In genomic region chr6:36703982-36704381, GRCh38 we compare ENCODE assay signal across 24 cellular contexts. TPM values are rescaled to one million over a fixed set of nuclear protein-coding genes. Genes with fewer than 3 reads are reported as not detected.
DNase-seq lines count a peak whose midpoint lies in the region; ATAC-seq, FAIRE-seq and TF ChIP-seq lines count a peak whose summit lies in the region.
"Had no signal": no experiment of that assay in that cellular context is flagged by ENCODE, and none has a peak within 500 bp of the region (broad histone marks: within the 10 kb centered on the region; RNA-seq: fewer than 3 reads in every experiment).

No MANE protein-coding gene starts in this region.

- no peaks in the 10 kb centered on the region for H3K79me1 ChIP-seq in neuronal stem cell (ENCODE audit: low read depth, low read length)

- H3K36me3 ChIP-seq in K562 (ENCODE audit: control insufficient read depth, insufficient read depth, low read length) (no peaks in the 10 kb centered on the region), neuronal stem cell (replicated peaks in 1 of 2; ENCODE audit: control insufficient read depth in 2 of 2, insufficient read depth in 2 of 2, low read length in 2 of 2) (no peaks in the 10 kb centered on the region), upper lobe of right lung (no peaks in the 10 kb centered on the region)
- H3K36me3 ChIP-seq: BE2C, HAP-1 had no signal

- no peaks in the 10 kb centered on the region for H3K79me2 ChIP-seq in K562 (ENCODE audit: control insufficient read depth, insufficient read depth, low read length)

- no peak overlapping the region for H4K91ac ChIP-seq in neuronal stem cell (ENCODE audit: low read depth, low read length, poor library complexity)

- H3K4me1 ChIP-seq in K562 (replicated peaks in 1 of 2; ENCODE audit: control insufficient read depth in 2 of 2, insufficient read depth in 2 of 2, low read length in 2 of 2) = peaks cover 0 to 5% of the 10 kb centered on the region in 2 experiments; a peak in 2 of 5 replicates
- no peaks in the 10 kb centered on the region for H3K4me1 ChIP-seq in neuronal stem cell (ENCODE audit: control insufficient read depth in 2 of 2, insufficient read depth in 1 of 2, low read depth in 1 of 2, low read length in 2 of 2)
- no peaks in the 10 kb centered on the region for H3K4me1 ChIP-seq in upper lobe of right lung
- H3K4me1 ChIP-seq: BE2C, HAP-1 had no signal

- H3K4ac ChIP-seq in neuronal stem cell (ENCODE audit: low read length) = no peak overlapping the region

- TF ChIP-seq POLR2A in K562 (conservative IDR thresholded peaks at IDR 0.05) (no peak), GM12892 (IDR thresholded peaks at IDR 0.05; ENCODE audit: low read depth, low read length) (no peak)

- H2BK15ac ChIP-seq in neuronal stem cell (ENCODE audit: low read length) = no peak overlapping the region

- in situ Hi-C loops in K562 (cut with MboI) = no loop called here

- no peak overlapping the region for H3K23ac ChIP-seq in neuronal stem cell (ENCODE audit: low read depth, low read length, poor library complexity)

- intact Hi-C loops in K562 (cut with micrococcal nuclease) = loop anchor here (5.0 kb wide), 1 partner anchor 87 kb away; no protein-coding TSS in a partner anchor
- intact Hi-C loops in upper lobe of right lung (cut with DNase I) = no loop called here

- BruUV-seq in K562 (replicated peaks; lab: Mats Ljungman, UMichigan) = no TSS peak

- H2AFZ ChIP-seq in K562 (ENCODE audit: low read depth, low read length) (no peak overlapping the region), neuronal stem cell (ENCODE audit: low read length) (no peak overlapping the region)
- H2AFZ ChIP-seq: GM23248 had no signal

- CTCF ChIA-PET in K562 (lab: Yijun Ruan, JAX; ENCODE audit: low intra/inter-chr PET ratio) = no interaction called here

- no peak overlapping the region for H2BK12ac ChIP-seq in neuronal stem cell (ENCODE audit: low read length)

- peak overlapping the region; percentile 24 for H2AK5ac ChIP-seq in neuronal stem cell (ENCODE audit: low read depth, low read length)

- H3K36me3 Mint-ChIP-seq in activated T-helper 17 cell treated with anti-CD3 and anti-CD28 coated beads, Interleukin-2, amount 50 U/mL, for 72 hours (ENCODE audit: low read depth) = no peaks in the 10 kb centered on the region
- H3K36me3 Mint-ChIP-seq: CD4-positive, CD25-positive, alpha-beta regulatory T cell; CD8-positive, alpha-beta memory T cell had no signal

- H4K8ac ChIP-seq in neuronal stem cell (ENCODE audit: low read depth, low read length) = no peak overlapping the region

- peaks cover 3% of the 10 kb centered on the region for H3K9me1 ChIP-seq in K562 (ENCODE audit: control insufficient read depth, insufficient read depth, low read length)

- no peaks in the 10 kb centered on the region for H3K4me1 Mint-ChIP-seq in activated T-helper 17 cell treated with anti-CD3 and anti-CD28 coated beads, Interleukin-2, amount 50 U/mL, for 72 hours
- H3K4me1 Mint-ChIP-seq: CD4-positive, CD25-positive, alpha-beta regulatory T cell; CD8-positive, alpha-beta memory T cell had no signal

- POLR2A ChIA-PET in K562 (lab: Yijun Ruan, JAX) = interaction anchor here (1.1 kb wide), 1 partner anchor 20 kb away, joined by 3 read pairs; no protein-coding TSS in a partner anchor

- TF ChIP-seq CTCF in K562 (IDR thresholded peaks at IDR 0.05 in 2 of 3, conservative IDR thresholded peaks at IDR 0.05 in 1 of 3; ENCODE audit: insufficient read depth in 2 of 3, low read depth in 1 of 3, low read length in 3 of 3) (no peak), upper lobe of right lung (IDR thresholded peaks at IDR 0.05) (no peak)

- H3K9ac ChIP-seq in K562 (ENCODE audit: insufficient read depth in 1 of 2, low read depth in 2 of 2, low read length in 2 of 2) (peak overlapping the region in 1 of 2 experiments; percentile 16; a peak in 1 of 4 replicates), neuronal stem cell (ENCODE audit: low read depth, low read length, poor library complexity) (no peak overlapping the region)
- H3K9ac ChIP-seq: GM23248 had no signal

- H3K27ac ChIP-seq in K562 (ENCODE audit: extremely low read depth, low read depth, low read length) = no peak overlapping the region
- H3K27ac ChIP-seq in neuronal stem cell (replicated peaks; ENCODE audit: low read length) = no peak overlapping the region
- H3K27ac ChIP-seq in upper lobe of right lung = no peak overlapping the region
- H3K27ac ChIP-seq: GM23248 had no signal

- no peak overlapping the region for H3K4me2 ChIP-seq in K562 (ENCODE audit: insufficient read depth, low read length)
- no peak overlapping the region for H3K4me2 ChIP-seq in neuronal stem cell (ENCODE audit: insufficient read depth, low read length, poor library complexity, severe bottlenecking)

- H3K9me3 Mint-ChIP-seq in activated T-helper 17 cell treated with anti-CD3 and anti-CD28 coated beads, Interleukin-2, amount 50 U/mL, for 72 hours = no peaks in the 10 kb centered on the region
- H3K9me3 Mint-ChIP-seq: CD4-positive, CD25-positive, alpha-beta regulatory T cell; CD8-positive, alpha-beta memory T cell had no signal

- WGBS in K562 (ENCODE audit: insufficient coverage, low coverage, missing lambda C conversion rate) = 7% methylated on average over 18 of the region's 18 CpGs
- WGBS in neuronal stem cell (ENCODE audit: extremely low coverage in 2 of 2, insufficient read length in 2 of 2, insufficient replicate concordance in 1 of 2), 2 donors = no CpG with 5 or more reads among the region's 18 CpGs

- DNase-seq in K562 (ENCODE audit: extremely low read depth in 1 of 4, low spot score in 3 of 4) (peak in 1 of 4 experiments; percentile 10), neuronal stem cell (ENCODE audit: low spot score) (no peak), upper lobe of right lung (peak; percentile 57), GM12892 (ENCODE audit: insufficient read length) (no peak)
- DNase-seq: ACHN; BE2C; C1 segment of cervical spinal cord; CD4-positive, CD25-positive, alpha-beta regulatory T cell; CD8-positive, alpha-beta memory T cell; COR-L47; DMS 273 treated with DMSO at 0.1 percent for 48 hours; DMS53; DND-41; EL; GM23248 had no signal

- no peak for TF ChIP-seq RAD21 in K562 (CRISPR knock-in tag; conservative IDR thresholded peaks at IDR 0.05 in 1 of 2, IDR thresholded peaks at IDR 0.05 in 1 of 2)

- no peaks in the 10 kb centered on the region for H3K9me3 ChIP-seq in K562 (replicated peaks; ENCODE audit: control insufficient read depth, insufficient read depth, low read depth, low read length)
- H3K9me3 ChIP-seq in neuronal stem cell (replicated peaks in 1 of 2; ENCODE audit: control insufficient read depth in 2 of 2, insufficient read depth in 1 of 2, low read depth in 1 of 2, low read length in 2 of 2) = no peaks in the 10 kb centered on the region
- no peaks in the 10 kb centered on the region for H3K9me3 ChIP-seq in upper lobe of right lung
- H3K9me3 ChIP-seq: BE2C, HAP-1 had no signal

- peak overlapping the region; percentile 25 for H3K14ac ChIP-seq in neuronal stem cell (ENCODE audit: low read length)

- no peak overlapping the region for H3K18ac ChIP-seq in neuronal stem cell (ENCODE audit: low read length)

- H3K27ac Mint-ChIP-seq in activated T-helper 17 cell treated with anti-CD3 and anti-CD28 coated beads, Interleukin-2, amount 50 U/mL, for 72 hours = peak overlapping the region; percentile 49
- H3K27ac Mint-ChIP-seq: CD4-positive, CD25-positive, alpha-beta regulatory T cell had no signal

- H4K20me1 ChIP-seq in K562 (replicated peaks; ENCODE audit: control insufficient read depth, insufficient read depth, low read length) = 0 out of 2 replicates have a peak, but pooled peaks cover 6% of the 10 kb centered on the region

- no peaks in the 10 kb centered on the region for H3K27me3 Mint-ChIP-seq in activated T-helper 17 cell treated with anti-CD3 and anti-CD28 coated beads, Interleukin-2, amount 50 U/mL, for 72 hours
- H3K27me3 Mint-ChIP-seq: CD4-positive, CD25-positive, alpha-beta regulatory T cell had no signal

- no peak for FAIRE-seq in K562 (lab: Jason Lieb, UNC)
- FAIRE-seq in GM12892 (lab: Jason Lieb, UNC) = no peak
- FAIRE-seq: A204.1, GM12878, GM19239 had no signal

- TF ChIP-seq EP300 in K562 (IDR thresholded peaks at IDR 0.05; ENCODE audit: low read length) = no peak

- no peak overlapping the region for H3K4me3 ChIP-seq in K562
- no peak overlapping the region for H3K4me3 ChIP-seq in neuronal stem cell (ENCODE audit: low read length in 2 of 2)
- H3K4me3 ChIP-seq in upper lobe of right lung = no peak overlapping the region
- H3K4me3 ChIP-seq: GM12878, GM23248, HAP-1 had no signal

- no peak for ATAC-seq in activated T-helper 17 cell treated with anti-CD3 and anti-CD28 coated beads, Interleukin-2, amount 50 U/mL, for 72 hours (replicated peaks)
- ATAC-seq in K562 (peak; percentile 13; the same call in 1 of the 3 replicates), upper lobe of right lung (no peak), GM21390 (IDR thresholded peaks at IDR 0.05; ENCODE audit: unreplicated experiment) (no peak)
- ATAC-seq: GM12878 had no signal

- no peak overlapping the region for H3K4me3 Mint-ChIP-seq in activated T-helper 17 cell treated with anti-CD3 and anti-CD28 coated beads, Interleukin-2, amount 50 U/mL, for 72 hours
- H3K4me3 Mint-ChIP-seq: CD4-positive, CD25-positive, alpha-beta regulatory T cell; CD8-positive, alpha-beta memory T cell had no signal

- no peak overlapping the region for H2BK5ac ChIP-seq in neuronal stem cell (ENCODE audit: low read length)

- H2BK120ac ChIP-seq in neuronal stem cell (ENCODE audit: low read depth, low read length) = no peak overlapping the region

- H3K27me3 ChIP-seq in K562 (ENCODE audit: control insufficient read depth in 2 of 2, insufficient read depth in 2 of 2, low read length in 2 of 2) = peaks cover 29 to 57% of the 10 kb centered on the region in 2 experiments
- H3K27me3 ChIP-seq in neuronal stem cell (ENCODE audit: control insufficient read depth in 3 of 3, insufficient read depth in 3 of 3, low read depth in 1 of 3, low read length in 3 of 3) = peaks cover 0 to 43% (median 0%) of the 10 kb centered on the region in 3 experiments
- no peaks in the 10 kb centered on the region for H3K27me3 ChIP-seq in upper lobe of right lung
- H3K27me3 ChIP-seq: BE2C had no signal

RNA-seq across cellular contexts. Expression of gene RAB44, which starts 6.4 kb away (rescaled TPM):
- total RNA-seq in activated T-helper 17 cell treated with anti-CD3 and anti-CD28 coated beads, Interleukin-2, amount 50 U/mL, for 72 hours = under 1 TPM; 0.11 to 0.32 TPM
- not detected in 2 replicates for total RNA-seq in K562 (2011; cell fraction: chromatin; rRNA removed; ENCODE audit: low replicate concordance)
- 0.17 TPM in 1 of 2 replicates, not detected in the other for total RNA-seq in K562 (2011; cell fraction: nucleolus; rRNA removed)
- not detected in 2 replicates for total RNA-seq in K562 (2011; cell fraction: nucleoplasm; rRNA removed)
- not detected in 2 replicates for total RNA-seq in K562 (2014; rRNA removed)
- not detected in 2 replicates for total RNA-seq in K562 (2014; rRNA removed; fragmentation: Illumina TruSeq; extraction: Trizol)
- not detected in 2 replicates for total RNA-seq in K562 (2015; rRNA removed; fragmentation: Illumina TruSeq; extraction: Trizol)
- not detected in 2 replicates for total RNA-seq in K562 (2021)
- polyA plus RNA-seq in K562 (2011; rRNA removed) = not detected in 2 replicates
- not detected in 2 replicates for polyA plus RNA-seq in K562 (2011; cell fraction: cytosol; rRNA removed)
- polyA plus RNA-seq in K562 (2011; cell fraction: nucleus; rRNA removed) = not detected in 2 replicates
- polyA plus RNA-seq in K562 (2012) = 0.10 TPM in 1 of 2 replicates, not detected in the other
- not detected in 2 replicates for polyA plus RNA-seq in K562 (2014; fragmentation: Illumina TruSeq; extraction: Trizol)
- polyA plus RNA-seq in K562 (2014; fragmentation: Nextera tagmentation; extraction: Ambion mirVana) = not detected
- polyA plus RNA-seq in K562 (2014; rRNA removed) = not detected in 2 replicates
- polyA minus RNA-seq in K562 (2011; rRNA and poly(A)+ RNA removed) = not detected in 2 replicates
- not detected in 2 replicates for polyA minus RNA-seq in K562 (2011; cell fraction: cytosol; rRNA and poly(A)+ RNA removed)
- not detected in 2 replicates for polyA minus RNA-seq in K562 (2011; cell fraction: nucleus; rRNA and poly(A)+ RNA removed)
- 0.01 TPM for polyA plus RNA-seq in neuronal stem cell (2013, experiment 1 of 2)
- 0.01 TPM for polyA plus RNA-seq in neuronal stem cell (2013, experiment 2 of 2)
- 0.96 TPM for total RNA-seq in upper lobe of right lung
- 0.15 TPM for polyA plus RNA-seq in GM12892 (2012; ENCODE audit: missing spikeins)
- total RNA-seq: CD8-positive, alpha-beta memory T cell; G401; GM23248; H4; HT-29 had no signal
- polyA plus RNA-seq: CD4-positive, CD25-positive, alpha-beta regulatory T cell; CD8-positive, alpha-beta memory T cell; GM23248 had no signal

RNA-seq across cellular contexts. Expression of gene CDKN1A, which starts 25.5 kb away (rescaled TPM):
- total RNA-seq in activated T-helper 17 cell treated with anti-CD3 and anti-CD28 coated beads, Interleukin-2, amount 50 U/mL, for 72 hours = 100 to 1,000 TPM; 149 to 164 TPM
- 2.3 and 8.5 TPM in 2 replicates for total RNA-seq in K562 (2011; cell fraction: chromatin; rRNA removed; ENCODE audit: low replicate concordance)
- total RNA-seq in K562 (2011; cell fraction: nucleolus; rRNA removed) = 6.4 and 8.2 TPM in 2 replicates
- 5.9 and 9.0 TPM in 2 replicates for total RNA-seq in K562 (2011; cell fraction: nucleoplasm; rRNA removed)
- 5.1 and 5.6 TPM in 2 replicates for total RNA-seq in K562 (2014; rRNA removed)
- total RNA-seq in K562 (2014; rRNA removed; fragmentation: Illumina TruSeq; extraction: Trizol) = 2.5 and 3.3 TPM in 2 replicates
- 2.1 TPM in 2 replicates for total RNA-seq in K562 (2015; rRNA removed; fragmentation: Illumina TruSeq; extraction: Trizol)
- 7.3 and 8.1 TPM in 2 replicates for total RNA-seq in K562 (2021)
- 7.6 and 9.2 TPM in 2 replicates for polyA plus RNA-seq in K562 (2011; rRNA removed)
- polyA plus RNA-seq in K562 (2011; cell fraction: cytosol; rRNA removed) = 10.9 and 18.9 TPM in 2 replicates
- 9.1 and 12.7 TPM in 2 replicates for polyA plus RNA-seq in K562 (2011; cell fraction: nucleus; rRNA removed)
- 8.9 and 18.7 TPM in 2 replicates for polyA plus RNA-seq in K562 (2012)
- polyA plus RNA-seq in K562 (2014; fragmentation: Illumina TruSeq; extraction: Trizol) = 5.8 and 7.7 TPM in 2 replicates
- under 1 TPM; 0.25 to 0.49 TPM for polyA plus RNA-seq in K562 (2014; fragmentation: Nextera tagmentation; extraction: Ambion mirVana)
- polyA plus RNA-seq in K562 (2014; rRNA removed) = 5.9 and 7.0 TPM in 2 replicates
- 2.5 and 3.7 TPM in 2 replicates for polyA minus RNA-seq in K562 (2011; rRNA and poly(A)+ RNA removed)
- 3.7 and 5.2 TPM in 2 replicates for polyA minus RNA-seq in K562 (2011; cell fraction: cytosol; rRNA and poly(A)+ RNA removed)
- polyA minus RNA-seq in K562 (2011; cell fraction: nucleus; rRNA and poly(A)+ RNA removed) = 3.1 and 4.0 TPM in 2 replicates
- polyA plus RNA-seq in neuronal stem cell (2013, experiment 1 of 2) = 54.0 TPM
- 53.5 TPM for polyA plus RNA-seq in neuronal stem cell (2013, experiment 2 of 2)
- 151 TPM for total RNA-seq in upper lobe of right lung
- polyA plus RNA-seq in GM12892 (2012; ENCODE audit: missing spikeins) = 166 TPM

Comparison
In these comparisons a context has a peak if more than half of its experiments do, and no peak if none do; other contexts are left out.
1. RNA of gene CDKN1A, which starts 25.5 kb away (total RNA-seq): 149 to 164 TPM in activated T-helper 17 cell treated with anti-CD3 and anti-CD28 coated beads, Interleukin-2, amount 50 U/mL, for 72 hours and 151 TPM in upper lobe of right lung (single experiment); 2.1 to 9.0 TPM in K562; every median in the first group is over 10 times any median in the second.